9 cellular contexts compared by ENCODE assay signal in genomic region chr14:54564799-54565235, GRCh38. TPM values are rescaled to one million over a fixed set of nuclear protein-coding genes. Genes with fewer than 3 reads are reported as not detected.
DNase-seq lines count a peak whose midpoint lies in the region; ATAC-seq and TF ChIP-seq lines count a peak whose summit lies in the region.
"Had no signal": no experiment of that assay in that cellular context is flagged by ENCODE, and none has a peak within 500 bp of the region (broad histone marks: within the 10 kb centered on the region; RNA-seq: fewer than 3 reads in every experiment).

No MANE protein-coding gene starts in this region.

- no peaks in the 10 kb centered on the region for H3K9me3 ChIP-seq in heart left ventricle

- peaks cover 2% of the 10 kb centered on the region for H3K27me3 Mint-ChIP-seq in activated naive CD8-positive, alpha-beta T cell
- peaks cover 25% of the 10 kb centered on the region for H3K27me3 Mint-ChIP-seq in progenitor cell of endocrine pancreas

- peaks cover 18% of the 10 kb centered on the region for H3K4me1 Mint-ChIP-seq in activated naive CD8-positive, alpha-beta T cell (ENCODE audit: low read depth)
- H3K4me1 Mint-ChIP-seq in progenitor cell of endocrine pancreas (ENCODE audit: low read depth): peaks cover 14% of the 10 kb centered on the region

- in situ Hi-C loops in KBM-7 (cut with MboI; ENCODE audit: low pct_unique_long_range_greater_than_20kb, low sequenced_read_pairs): no loop called here

- DNase-seq in NCI-H345 treated with DMSO at 0.1 percent for 48 hours (lab: John Stamatoyannopoulos, UW; ENCODE audit: unreplicated experiment): peak; percentile 65
- no peak for DNase-seq in NCI-H345 (lab: John Stamatoyannopoulos, UW)
- DNase-seq in KBM-7: peak; percentile 44
- DNase-seq in heart left ventricle: no peak
- no peak for DNase-seq in progenitor cell of endocrine pancreas (ENCODE audit: low spot score, unreplicated experiment)
- no peak for DNase-seq in MV-4-11 (lab: John Stamatoyannopoulos, UW)
- DNase-seq: DND-41 had no signal

- TF ChIP-seq CTCF in heart left ventricle (IDR thresholded peaks at IDR 0.05) (no peak), progenitor cell of endocrine pancreas (IDR thresholded peaks at IDR 0.05; ENCODE audit: unreplicated experiment) (no peak)

- H3K36me3 ChIP-seq in heart left ventricle: no peaks in the 10 kb centered on the region

- peaks cover 0 to 37% (median 23%) of the 10 kb centered on the region in 12 donors for H3K4me1 ChIP-seq in heart left ventricle

- H3K27me3 ChIP-seq in heart left ventricle: no peaks in the 10 kb centered on the region

- intact Hi-C loops in heart left ventricle (cut with DNase I): loop anchor here (1.0 to 10.0 kb wide), 18 partner anchors 77 to 420 kb away; partner anchors contain the start of gene GCH1 (in 1 of the 10)

- no peak overlapping the region for H3K27ac Mint-ChIP-seq in activated naive CD8-positive, alpha-beta T cell
- H3K27ac Mint-ChIP-seq in progenitor cell of endocrine pancreas: peak overlapping the region; percentile 95

- 0 to 1% (median 1%) methylated on average over 6 to 18 of the region's 18 CpGs for WGBS in heart left ventricle, 4 donors

- H3K9me3 Mint-ChIP-seq in activated naive CD8-positive, alpha-beta T cell (ENCODE audit: low read depth): no peaks in the 10 kb centered on the region
- H3K9me3 Mint-ChIP-seq in progenitor cell of endocrine pancreas (ENCODE audit: low read depth): no peaks in the 10 kb centered on the region

- TF ChIP-seq POLR2A in heart left ventricle (IDR thresholded peaks at IDR 0.05): no peak

- peak overlapping the region; percentile 58 to 91 (median 76) for H3K4me3 ChIP-seq in heart left ventricle

- no peaks in the 10 kb centered on the region for H3K36me3 Mint-ChIP-seq in activated naive CD8-positive, alpha-beta T cell
- no peaks in the 10 kb centered on the region for H3K36me3 Mint-ChIP-seq in progenitor cell of endocrine pancreas (ENCODE audit: insufficient read depth)

- peak in 1 of 4 donors; percentile 4 for ATAC-seq in heart left ventricle
- ATAC-seq in GM18867 (IDR thresholded peaks at IDR 0.05; ENCODE audit: unreplicated experiment): no peak

- H3K27ac ChIP-seq in heart left ventricle: peak overlapping the region; percentile 90 to 100 (median 99)

- peak overlapping the region; percentile 80 for H3K4me3 Mint-ChIP-seq in activated naive CD8-positive, alpha-beta T cell
- H3K4me3 Mint-ChIP-seq in progenitor cell of endocrine pancreas (ENCODE audit: low read depth): peak overlapping the region; percentile 78

RNA-seq across cellular contexts. Expression of gene SAMD4A, which starts 2.1 kb away (rescaled TPM):
- total RNA-seq in heart left ventricle (100 to 1,000 TPM in 8 of 9 donors, 10 to 100 TPM in 1; 95.7 to 247 (median 159) TPM), progenitor cell of endocrine pancreas (9.1 and 10.8 TPM in 2 replicates)
- polyA plus RNA-seq in heart left ventricle: 10 to 100 TPM; 45.0 to 63.6 TPM

RNA-seq across cellular contexts. Expression of gene CGRRF1, which starts 55.1 kb away (rescaled TPM):
- total RNA-seq in heart left ventricle (10 to 100 TPM; 10.6 to 28.2 (median 16.6) TPM), progenitor cell of endocrine pancreas (16.9 and 19.3 TPM in 2 replicates)
- 10 to 100 TPM; 15.7 to 17.7 TPM for polyA plus RNA-seq in heart left ventricle

Comparison
In these comparisons a context has a peak if more than half of its experiments do, and no peak if none do; other contexts are left out.
1. DNase-seq: peak in NCI-H345 treated with DMSO at 0.1 percent for 48 hours (single experiment) and KBM-7 (single experiment); none in NCI-H345 (single experiment), heart left ventricle (0 of 5), progenitor cell of endocrine pancreas (single experiment) and MV-4-11 (single experiment).